Comparison of ENCODE assay signal across 8 cellular contexts in genomic region chr9:3525088-3525835, GRCh38. TPM values are rescaled to one million over a fixed set of nuclear protein-coding genes. Genes with fewer than 3 reads are reported as not detected.
A peak's percentile ranks its signal among the peaks of the same experiment; 100 is the strongest.
DNase-seq lines count a peak whose midpoint lies in the region; ATAC-seq and TF ChIP-seq lines count a peak whose summit lies in the region.

No MANE protein-coding gene starts in this region.

- H3K36me3 ChIP-seq in BE2C = no peaks in the 10 kb centered on the region
- no peaks in the 10 kb centered on the region; a peak in 1 of 3 replicates for H3K36me3 ChIP-seq in HEK293 (ENCODE audit: control insufficient read depth in 2 of 2, insufficient read depth in 1 of 2, low read length in 2 of 2)
- H3K36me3 ChIP-seq in osteoblast (ENCODE audit: insufficient read depth, low read length) = no peaks in the 10 kb centered on the region

- H3K9me3 Mint-ChIP-seq in WTC11 = no peaks in the 10 kb centered on the region

- no peak for TF ChIP-seq CTCF in BE2C (IDR thresholded peaks at IDR 0.05; ENCODE audit: low read depth, low read length)
- no peak for TF ChIP-seq CTCF in HEK293 (tag by site-specific recombination; IDR thresholded peaks at IDR 0.05)
- no peak for TF ChIP-seq CTCF in WTC11 (IDR thresholded peaks at IDR 0.05)
- no peak for TF ChIP-seq CTCF in fibroblast of villous mesenchyme (IDR thresholded peaks at IDR 0.05; ENCODE audit: insufficient read depth, low read depth, low read length)
- TF ChIP-seq CTCF in osteoblast (IDR thresholded peaks at IDR 0.05; ENCODE audit: extremely low read depth, low read depth, low read length) = no peak

- POLR2A ChIA-PET in HEK293 (lab: Yijun Ruan, JAX) (interaction anchor here (1.1 to 3.1 kb wide), 2 partner anchors 9 to 17 kb away, joined by 5 to 33 read pairs; no protein-coding TSS in a partner anchor), WTC11 (lab: Charles Lee) (interaction anchor here (0.8 to 2.5 kb wide), 2 partner anchors 45 to 85 kb away, joined by 3 to 12 read pairs; no protein-coding TSS in a partner anchor)

- H2AFZ ChIP-seq in osteoblast (ENCODE audit: low read length) = peak overlapping the region; percentile 83

- H3K27me3 Mint-ChIP-seq in WTC11 (ENCODE audit: low read depth) = no peaks in the 10 kb centered on the region

- H3K4me2 ChIP-seq in osteoblast (ENCODE audit: insufficient read depth, low read length) = peak overlapping the region; percentile 95

- H3K27ac Mint-ChIP-seq in WTC11 = peak overlapping the region; percentile 96

- H3K27ac ChIP-seq in HEK293 (ENCODE audit: extremely low read depth, low read depth, low read length) (peak overlapping the region; percentile 78), osteoblast (ENCODE audit: low read depth, low read length) (peak overlapping the region; percentile 92)

- H3K36me3 Mint-ChIP-seq in WTC11 = peaks cover 8% of the 10 kb centered on the region

- H3K4me1 ChIP-seq in BE2C (peaks cover 4% of the 10 kb centered on the region; the same call in 1 of the 2 replicates), HEK293 (ENCODE audit: control insufficient read depth, insufficient read depth, low read length) (peaks cover 7% of the 10 kb centered on the region), osteoblast (ENCODE audit: insufficient read depth, low read length) (peaks cover 9% of the 10 kb centered on the region)

- H3K4me3 Mint-ChIP-seq in WTC11 = peak overlapping the region; percentile 98

- peak; percentile 32 for DNase-seq in BE2C
- peak; percentile 31 for DNase-seq in WTC11 (ENCODE audit: low spot score)
- DNase-seq in fibroblast of villous mesenchyme (ENCODE audit: low read depth) = peak; percentile 11
- peak; percentile 64 for DNase-seq in osteoblast (ENCODE audit: insufficient read length, low spot score, missing footprints)
- DNase-seq in UCSD-AML1 (lab: John Stamatoyannopoulos, UW; ENCODE audit: unreplicated experiment) = no peak
- DNase-seq in GM19238 (ENCODE audit: insufficient read length, low spot score) = no peak

- H3K9me3 ChIP-seq in BE2C (no peaks in the 10 kb centered on the region), HEK293 (ENCODE audit: control insufficient read depth, insufficient read depth, low read depth, low read length) (no peaks in the 10 kb centered on the region), osteoblast (ENCODE audit: low read depth, low read length) (no peaks in the 10 kb centered on the region)

- H3K4me1 Mint-ChIP-seq in WTC11 = peaks cover 54% of the 10 kb centered on the region

- H3K4me3 ChIP-seq in BE2C (ENCODE audit: low read depth, low read length) (peak overlapping the region; percentile 91), HEK293 (ENCODE audit: low read depth, low read length) (peak overlapping the region; percentile 95), fibroblast of villous mesenchyme (ENCODE audit: low read depth, low read length) (peak overlapping the region; percentile 94), osteoblast (ENCODE audit: insufficient read depth, low read length) (peak overlapping the region; percentile 86)

- CTCF ChIA-PET in HEK293 (lab: Yijun Ruan, JAX) (interaction anchor here (0.6 to 0.7 kb wide), 3 partner anchors 26 to 650 kb away, joined by 3 read pairs; no protein-coding TSS in a partner anchor), WTC11 (lab: Charles Lee) (no interaction called here)

- H4K20me1 ChIP-seq in osteoblast (ENCODE audit: insufficient read depth, low read length) = no peaks in the 10 kb centered on the region

- H3K27me3 ChIP-seq in BE2C = no peaks in the 10 kb centered on the region
- no peaks in the 10 kb centered on the region for H3K27me3 ChIP-seq in osteoblast (ENCODE audit: insufficient read depth, low read length)

- peaks cover 33% of the 10 kb centered on the region for H3K79me2 ChIP-seq in osteoblast (ENCODE audit: insufficient read depth, low read length)

- peak; percentile 24 for ATAC-seq in WTC11
- no peak for ATAC-seq in HG03175 (IDR thresholded peaks at IDR 0.05; ENCODE audit: unreplicated experiment)

TF ChIP-seq in HEK293, 187 proteins besides CTCF, POLR2A, EP300 and RAD21 (continues in another document):
- TF ChIP-seq ZBTB7A (tag by site-specific recombination; IDR thresholded peaks at IDR 0.05; ENCODE audit: low read depth) (no peak), ZNF654 (tag by site-specific recombination; IDR thresholded peaks at IDR 0.05; ENCODE audit: low read depth) (no peak), ELK4 (IDR thresholded peaks at IDR 0.05; ENCODE audit: borderline replicate concordance, low read depth, low read length) (no peak), ZBTB8A (tag by site-specific recombination; IDR thresholded peaks at IDR 0.05) (no peak), ZSCAN23 (tag by site-specific recombination; IDR thresholded peaks at IDR 0.05) (no peak), ZFHX2 (tag by site-specific recombination; conservative IDR thresholded peaks at IDR 0.05) (peak; percentile 40; the same call in 1 of the 2 replicates), ZNF776 (tag by site-specific recombination; IDR thresholded peaks at IDR 0.05; ENCODE audit: borderline replicate concordance) (no peak)

TF ChIP-seq in WTC11, 78 proteins besides CTCF, POLR2A, EP300 and RAD21:
- no peak for TF ChIP-seq ZBTB21 (CRISPR knock-in tag; IDR thresholded peaks at IDR 0.05; ENCODE audit: borderline replicate concordance)
- no peak for TF ChIP-seq TCF7 (CRISPR knock-in tag; IDR thresholded peaks at IDR 0.05; ENCODE audit: low read depth)
- TF ChIP-seq, protein P1, sequence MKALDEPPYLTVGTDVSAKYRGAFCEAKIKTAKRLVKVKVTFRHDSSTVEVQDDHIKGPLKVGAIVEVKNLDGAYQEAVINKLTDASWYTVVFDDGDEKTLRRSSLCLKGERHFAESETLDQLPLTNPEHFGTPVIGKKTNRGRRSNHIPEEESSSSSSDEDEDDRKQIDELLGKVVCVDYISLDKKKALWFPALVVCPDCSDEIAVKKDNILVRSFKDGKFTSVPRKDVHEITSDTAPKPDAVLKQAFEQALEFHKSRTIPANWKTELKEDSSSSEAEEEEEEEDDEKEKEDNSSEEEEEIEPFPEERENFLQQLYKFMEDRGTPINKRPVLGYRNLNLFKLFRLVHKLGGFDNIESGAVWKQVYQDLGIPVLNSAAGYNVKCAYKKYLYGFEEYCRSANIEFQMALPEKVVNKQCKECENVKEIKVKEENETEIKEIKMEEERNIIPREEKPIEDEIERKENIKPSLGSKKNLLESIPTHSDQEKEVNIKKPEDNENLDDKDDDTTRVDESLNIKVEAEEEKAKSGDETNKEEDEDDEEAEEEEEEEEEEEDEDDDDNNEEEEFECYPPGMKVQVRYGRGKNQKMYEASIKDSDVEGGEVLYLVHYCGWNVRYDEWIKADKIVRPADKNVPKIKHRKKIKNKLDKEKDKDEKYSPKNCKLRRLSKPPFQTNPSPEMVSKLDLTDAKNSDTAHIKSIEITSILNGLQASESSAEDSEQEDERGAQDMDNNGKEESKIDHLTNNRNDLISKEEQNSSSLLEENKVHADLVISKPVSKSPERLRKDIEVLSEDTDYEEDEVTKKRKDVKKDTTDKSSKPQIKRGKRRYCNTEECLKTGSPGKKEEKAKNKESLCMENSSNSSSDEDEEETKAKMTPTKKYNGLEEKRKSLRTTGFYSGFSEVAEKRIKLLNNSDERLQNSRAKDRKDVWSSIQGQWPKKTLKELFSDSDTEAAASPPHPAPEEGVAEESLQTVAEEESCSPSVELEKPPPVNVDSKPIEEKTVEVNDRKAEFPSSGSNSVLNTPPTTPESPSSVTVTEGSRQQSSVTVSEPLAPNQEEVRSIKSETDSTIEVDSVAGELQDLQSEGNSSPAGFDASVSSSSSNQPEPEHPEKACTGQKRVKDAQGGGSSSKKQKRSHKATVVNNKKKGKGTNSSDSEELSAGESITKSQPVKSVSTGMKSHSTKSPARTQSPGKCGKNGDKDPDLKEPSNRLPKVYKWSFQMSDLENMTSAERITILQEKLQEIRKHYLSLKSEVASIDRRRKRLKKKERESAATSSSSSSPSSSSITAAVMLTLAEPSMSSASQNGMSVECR (CRISPR knock-in tag; IDR thresholded peaks at IDR 0.05; ENCODE audit: borderline replicate concordance) = 0 out of 2 replicates have a peak, but pooled peaks have one; percentile 65

RNA-seq across cellular contexts. Expression of gene RFX3, which starts 0.5 kb away (rescaled TPM):
- polyA plus RNA-seq in BE2C (2012; ENCODE audit: insufficient read depth, insufficient read length, low read depth) = 2.3 TPM
- 13.3 to 17.5 TPM (median 13.7 TPM) in 3 replicates for total RNA-seq in WTC11 (2021)
- total RNA-seq in fibroblast of villous mesenchyme = 2.6 and 3.5 TPM in 2 replicates
- total RNA-seq in osteoblast = 1.4 and 2.9 TPM in 2 replicates

Comparison
In these comparisons a context has a peak if more than half of its experiments do, and no peak if none do; other contexts are left out.
1. DNase-seq: peak in BE2C (single experiment), WTC11 (single experiment), fibroblast of villous mesenchyme (single experiment) and osteoblast (single experiment); none in UCSD-AML1 (single experiment) and GM19238 (single experiment).
2. Peak in every context shown above with its lines, with median percentiles within 50 percentile points of each other: H3K4me3 ChIP-seq.